ENCODE assay signal across 24 cellular contexts in genomic region chr19:5545984-5546383, GRCh38. TPM values are rescaled to one million over a fixed set of nuclear protein-coding genes. Genes with fewer than 3 reads are reported as not detected.
"Had no signal": no experiment of that assay in that cellular context is flagged by ENCODE, and none has a peak within 500 bp of the region (broad histone marks: within the 10 kb centered on the region; RNA-seq: fewer than 3 reads in every experiment).

No MANE protein-coding gene starts in this region.

- H3K4me3 ChIP-seq: dorsolateral prefrontal cortex, gastrocnemius medialis, lower lobe of right lung, prostate gland, right atrium auricular region, suprapubic skin, transverse colon, upper lobe of right lung, uterus had no signal

- H3K4me3 Mint-ChIP-seq: memory B cell; natural killer cell; stimulated activated naive CD8-positive, alpha-beta T cell treated with anti-CD3 and anti-CD28 coated beads, Interleukin-15, amount 100 ng/mL, for 72 hours had no signal

- H3K9me3 Mint-ChIP-seq: memory B cell; natural killer cell; stimulated activated naive CD8-positive, alpha-beta T cell treated with anti-CD3 and anti-CD28 coated beads, Interleukin-15, amount 100 ng/mL, for 72 hours had no signal

- H3K27ac Mint-ChIP-seq: memory B cell; natural killer cell; stimulated activated naive CD8-positive, alpha-beta T cell treated with anti-CD3 and anti-CD28 coated beads, Interleukin-15, amount 100 ng/mL, for 72 hours had no signal

- DNase-seq: dorsolateral prefrontal cortex; effector CD4-positive, alpha-beta T cell; foreskin fibroblast; gastrocnemius medialis; head of caudate nucleus; left ventricle myocardium superior; lower lobe of right lung; natural killer cell; stimulated activated CD4-positive, alpha-beta T cell treated with anti-CD3 and anti-CD28 coated beads, Interleukin-2, amount 100 ng/mL, for 24 hours; stimulated activated CD4-positive, alpha-beta T cell treated with anti-CD3 and anti-CD28 coated beads, Interleukin-4, amount 100 ng/mL, for 4 hours; stimulated activated naive CD4-positive, alpha-beta T cell; stimulated activated naive CD8-positive, alpha-beta T cell treated with anti-CD3 and anti-CD28 coated beads, Interleukin-15, amount 100 ng/mL, for 72 hours; transverse colon; upper lobe of right lung; uterus had no signal

- H3K9me3 ChIP-seq: gastrocnemius medialis, lower lobe of right lung, prostate gland, right atrium auricular region, suprapubic skin, transverse colon, upper lobe of right lung, uterus had no signal

- H3K36me3 Mint-ChIP-seq: memory B cell, natural killer cell had no signal

- H3K9ac ChIP-seq: parathyroid adenoma had no signal

- H3K4me1 ChIP-seq: gastrocnemius medialis, lower lobe of right lung, parathyroid adenoma, prostate gland, right atrium auricular region, suprapubic skin, transverse colon, upper lobe of right lung, uterus had no signal

- H3K79me2 ChIP-seq: parathyroid adenoma had no signal

- FAIRE-seq: colon, keratinocyte had no signal

- H3K27ac ChIP-seq: dorsolateral prefrontal cortex, gastrocnemius medialis, lower lobe of right lung, parathyroid adenoma, prostate gland, right atrium auricular region, suprapubic skin, transverse colon, upper lobe of right lung, uterus had no signal

- ATAC-seq: gastrocnemius medialis; left ventricle myocardium superior; lower lobe of right lung; natural killer cell; sciatic nerve; stimulated activated naive CD8-positive, alpha-beta T cell treated with anti-CD3 and anti-CD28 coated beads, Interleukin-15, amount 100 ng/mL, for 72 hours had no signal

- H2AFZ ChIP-seq: parathyroid adenoma had no signal

- H3K36me3 ChIP-seq: gastrocnemius medialis, lower lobe of right lung, prostate gland, right atrium auricular region, suprapubic skin, transverse colon, upper lobe of right lung, uterus had no signal

- H3K4me1 Mint-ChIP-seq: memory B cell; natural killer cell; stimulated activated naive CD8-positive, alpha-beta T cell treated with anti-CD3 and anti-CD28 coated beads, Interleukin-15, amount 100 ng/mL, for 72 hours had no signal

- H3K27me3 ChIP-seq: dorsolateral prefrontal cortex, gastrocnemius medialis, right atrium auricular region, suprapubic skin, upper lobe of right lung, uterus had no signal

RNA-seq across cellular contexts. Expression of gene TINCR, which starts 21.8 kb away (rescaled TPM):
- total RNA-seq: glomerular endothelial cell, left ventricle myocardium superior had no signal
